ENCODE assay signal across 7 cellular contexts in the genomic region with DNA sequence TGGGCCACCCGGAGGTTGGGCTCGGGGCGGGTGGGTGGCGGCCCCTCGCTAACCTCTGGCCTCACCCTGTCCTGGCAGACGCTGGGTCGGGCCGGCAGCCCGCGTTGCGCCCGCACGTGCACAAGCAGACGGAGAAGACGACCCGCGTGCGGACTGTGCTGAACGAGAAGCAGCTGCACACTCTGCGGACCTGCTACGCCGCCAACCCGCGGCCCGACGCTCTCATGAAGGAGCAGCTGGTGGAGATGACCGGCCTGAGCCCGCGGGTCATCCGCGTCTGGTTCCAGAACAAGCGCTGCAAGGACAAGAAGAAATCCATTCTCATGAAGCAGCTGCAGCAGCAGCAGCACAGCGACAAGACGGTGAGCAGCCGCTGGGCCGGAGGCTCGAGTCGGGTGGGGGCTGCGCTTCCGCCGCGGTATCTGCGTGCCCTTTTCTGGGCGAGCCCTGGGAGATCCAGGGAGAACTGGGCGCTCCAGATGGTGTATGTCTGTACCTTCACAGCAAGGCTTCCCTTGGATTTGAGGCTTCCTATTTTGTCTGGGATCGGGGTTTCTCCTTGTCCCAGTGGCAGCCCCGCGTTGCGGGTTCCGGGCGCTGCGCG. TPM values are rescaled to one million over a fixed set of nuclear protein-coding genes. Genes with fewer than 3 reads are reported as not detected.
DNase-seq lines count a peak whose midpoint lies in the region; ATAC-seq and TF ChIP-seq lines count a peak whose summit lies in the region.

No MANE protein-coding gene starts in this region.

- H3K4me3 Mint-ChIP-seq in osteocyte (ENCODE audit: unreplicated experiment): peak overlapping the region; percentile 68

- TF ChIP-seq CTCF in osteocyte (IDR thresholded peaks at IDR 0.05): no peak

- H3K9me3 Mint-ChIP-seq in osteocyte (ENCODE audit: unreplicated experiment): no peaks in the 10 kb centered on the region

- peak; percentile 10 for ATAC-seq in esophagus mucosa
- no peak for ATAC-seq in HG03565 (IDR thresholded peaks at IDR 0.05; ENCODE audit: unreplicated experiment)
- ATAC-seq in GM21737 (IDR thresholded peaks at IDR 0.05; ENCODE audit: unreplicated experiment): no peak

- DNase-seq in GM19238 (ENCODE audit: insufficient read length, low spot score): peak; percentile 41
- DNase-seq in SK-MEL-5 (ENCODE audit: low read depth, low spot score): peak; percentile 7
- no peak for DNase-seq in osteocyte (ENCODE audit: extremely low spot score, unreplicated experiment)
- DNase-seq in RPMI8226: no peak

- H3K27me3 Mint-ChIP-seq in osteocyte (ENCODE audit: unreplicated experiment): peaks cover 80% of the 10 kb centered on the region

- peaks cover 2% of the 10 kb centered on the region for H3K36me3 Mint-ChIP-seq in osteocyte (ENCODE audit: unreplicated experiment)

- H3K4me1 Mint-ChIP-seq in osteocyte (ENCODE audit: unreplicated experiment): peaks cover 47% of the 10 kb centered on the region

- H3K27ac Mint-ChIP-seq in osteocyte (ENCODE audit: unreplicated experiment): no peak overlapping the region

- in situ Hi-C loops in SK-MEL-5 (cut with HindIII; ENCODE audit: low pct_unique_long_range_greater_than_20kb, low sequenced_read_pairs): no loop called here

RNA-seq across cellular contexts. Expression of a gene that starts 3.7 kb away (rescaled TPM):
- 0.11 TPM in 1 of 2 replicates, not detected in the other for total RNA-seq in SK-MEL-5 (2014; rRNA removed; shearing (Covaris generic))
- not detected in 2 replicates for polyA plus RNA-seq in SK-MEL-5 (2015; cell fraction: cytosol; rRNA removed)
- not detected in 2 replicates for polyA plus RNA-seq in SK-MEL-5 (2015; cell fraction: nucleus; rRNA removed)
- not detected for total RNA-seq in esophagus mucosa
- total RNA-seq in osteocyte: not detected in 2 replicates

RNA-seq across cellular contexts. Expression of a gene that starts 29.0 kb away (rescaled TPM):
- total RNA-seq in SK-MEL-5 (2014; rRNA removed; shearing (Covaris generic)): 157 and 159 TPM in 2 replicates
- polyA plus RNA-seq in SK-MEL-5 (2015; cell fraction: cytosol; rRNA removed): 75.7 and 77.5 TPM in 2 replicates
- polyA plus RNA-seq in SK-MEL-5 (2015; cell fraction: nucleus; rRNA removed): 61.7 and 71.3 TPM in 2 replicates
- total RNA-seq in esophagus mucosa (79.8 TPM), osteocyte (98.2 and 102 TPM in 2 replicates)

Comparison
In these comparisons a context has a peak if more than half of its experiments do, and no peak if none do; other contexts are left out.
1. DNase-seq: peak in GM19238 (single experiment) and SK-MEL-5 (single experiment); none in osteocyte (single experiment) and RPMI8226 (single experiment).